27 cellular contexts compared by ENCODE assay signal in the genomic region with DNA sequence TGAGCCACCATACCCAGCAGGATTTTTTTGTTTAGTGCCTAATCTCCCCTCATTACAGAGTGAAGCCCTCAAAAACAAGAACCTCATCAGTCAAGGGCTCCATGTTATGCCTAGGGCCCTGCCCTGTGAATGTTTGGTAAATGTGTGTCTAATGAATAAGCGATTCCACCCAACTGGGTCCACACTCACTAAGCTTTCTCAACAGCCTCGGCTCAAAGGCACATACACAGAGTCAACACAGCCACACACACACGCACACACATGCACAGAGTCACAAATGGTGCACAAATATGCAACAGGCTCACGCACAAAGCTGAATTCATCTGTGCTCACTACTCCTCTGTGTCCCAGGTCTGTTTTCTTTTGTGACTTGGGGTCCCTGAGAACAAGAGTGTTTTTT. TPM values are rescaled to one million over a fixed set of nuclear protein-coding genes. Genes with fewer than 3 reads are reported as not detected.
"Had no signal": no experiment of that assay in that cellular context is flagged by ENCODE, and none has a peak within 500 bp of the region (broad histone marks: within the 10 kb centered on the region; RNA-seq: fewer than 3 reads in every experiment).

No MANE protein-coding gene starts in this region.

- H3K9me3 ChIP-seq: ascending aorta, heart right ventricle, neutrophil, pancreas, right lobe of liver, testis, upper lobe of right lung had no signal

- H3K36me3 ChIP-seq: ascending aorta, brain microvascular endothelial cell, heart right ventricle, neutrophil, pancreas, right lobe of liver, upper lobe of right lung had no signal

- DNase-seq: activated CD4-positive, alpha-beta T cell treated with anti-CD3 and anti-CD28 coated beads for 1 hour; activated CD4-positive, alpha-beta T cell treated with anti-CD3 and anti-CD28 coated beads, Interleukin-2, amount 50 U/mL, for 1 hour; activated CD8-positive, alpha-beta T cell treated with anti-CD3 and anti-CD28 coated beads, Interleukin-2, amount 10 ng/mL, durations not matched to agents 7 days and 5 days; activated gamma-delta T cell treated with Interleukin-2 at 50 U/mL for 16 hours; brain microvascular endothelial cell; caudate nucleus; effector CD4-positive, alpha-beta T cell; heart right ventricle; natural killer cell; pancreas; right lobe of liver; stimulated activated CD4-positive, alpha-beta T cell treated with anti-CD3 and anti-CD28 coated beads, Interleukin-2, amount 100 ng/mL, for 24 hours; testis; upper lobe of right lung had no signal

- H3K4me1 ChIP-seq: ascending aorta had no signal

- H3K4me3 Mint-ChIP-seq: activated CD8-positive, alpha-beta T cell treated with anti-CD3 and anti-CD28 coated beads, Interleukin-2, amount 10 ng/mL, durations not matched to agents 7 days and 5 days; dendritic cell treated with granulocyte-macrophage colony-stimulating factor and Interleukin-4, amounts not matched to agents 40 ng/mL and 50 ng/mL, for 4 days; mesothelial cell of epicardium; natural killer cell; stimulated activated memory B cell treated with anti-CD40 and anti-IgM and Interleukin-4, amounts not matched to agents 10 μg/mL and 1 μg/mL and 100 μg/mL, for 72 hours had no signal

- H3K27ac ChIP-seq: ascending aorta, brain microvascular endothelial cell, heart right ventricle, neutrophil, pancreas, right lobe of liver, skin epidermis, testis, upper lobe of right lung, VCaP had no signal

- H3K27me3 ChIP-seq: ascending aorta, brain microvascular endothelial cell, heart right ventricle, pancreas, right lobe of liver, testis, upper lobe of right lung had no signal

- ATAC-seq: activated CD8-positive, alpha-beta T cell treated with anti-CD3 and anti-CD28 coated beads, Interleukin-2, amount 10 ng/mL, durations not matched to agents 7 days and 5 days; activated naive CD4-positive, alpha-beta T cell treated with anti-CD3 and anti-CD28 coated beads, Interleukin-2, amount 50 U/mL, for 72 hours; heart right ventricle; natural killer cell; pancreas; SK-N-SH treated with all-trans-retinoic acid at 6 μM for 48 hours; stimulated activated memory B cell treated with anti-CD40 and anti-IgM and Interleukin-4, amounts not matched to agents 10 μg/mL and 1 μg/mL and 100 μg/mL, for 72 hours; upper lobe of right lung had no signal

- H3K36me3 Mint-ChIP-seq: activated naive CD4-positive, alpha-beta T cell treated with anti-CD3 and anti-CD28 coated beads, Interleukin-2, amount 50 U/mL, for 72 hours; mesothelial cell of epicardium; natural killer cell; stimulated activated memory B cell treated with anti-CD40 and anti-IgM and Interleukin-4, amounts not matched to agents 10 μg/mL and 1 μg/mL and 100 μg/mL, for 72 hours had no signal

- H3K4me3 ChIP-seq: ascending aorta, heart right ventricle, lung, pancreas, right lobe of liver, skin epidermis, testis, upper lobe of right lung had no signal

- FAIRE-seq: endometrium, keratinocyte, pancreas had no signal

- H3K27ac Mint-ChIP-seq: activated CD8-positive, alpha-beta T cell treated with anti-CD3 and anti-CD28 coated beads, Interleukin-2, amount 10 ng/mL, durations not matched to agents 7 days and 5 days; activated naive CD4-positive, alpha-beta T cell treated with anti-CD3 and anti-CD28 coated beads, Interleukin-2, amount 50 U/mL, for 72 hours; dendritic cell treated with granulocyte-macrophage colony-stimulating factor and Interleukin-4, amounts not matched to agents 40 ng/mL and 50 ng/mL, for 4 days; mesothelial cell of epicardium; natural killer cell; stimulated activated memory B cell treated with anti-CD40 and anti-IgM and Interleukin-4, amounts not matched to agents 10 μg/mL and 1 μg/mL and 100 μg/mL, for 72 hours had no signal

- H3K9me3 Mint-ChIP-seq: activated naive CD4-positive, alpha-beta T cell treated with anti-CD3 and anti-CD28 coated beads, Interleukin-2, amount 50 U/mL, for 72 hours; dendritic cell treated with granulocyte-macrophage colony-stimulating factor and Interleukin-4, amounts not matched to agents 40 ng/mL and 50 ng/mL, for 4 days; mesothelial cell of epicardium; natural killer cell; stimulated activated memory B cell treated with anti-CD40 and anti-IgM and Interleukin-4, amounts not matched to agents 10 μg/mL and 1 μg/mL and 100 μg/mL, for 72 hours had no signal

RNA-seq across cellular contexts. Expression of a gene that starts 11.7 kb away (rescaled TPM):
- total RNA-seq: activated CD8-positive, alpha-beta T cell treated with anti-CD3 and anti-CD28 coated beads, Interleukin-2, amount 10 ng/mL, durations not matched to agents 7 days and 5 days; activated naive CD4-positive, alpha-beta T cell treated with anti-CD3 and anti-CD28 coated beads, Interleukin-2, amount 50 U/mL, for 72 hours; natural killer cell; T-helper 2 cell treated with Interferon-gamma antibody and Interleukin-4, amounts not matched to agents 100 ng/mL and 5 ng/mL, for 36 hours had no signal
